In genomic region chr17:72456026-72456569, GRCh38 we compare ENCODE assay signal across 2 cellular contexts.
TF ChIP-seq lines count a peak whose summit lies in the region.

No MANE protein-coding gene starts in this region.

TF ChIP-seq in A549, 52 proteins besides CTCF, POLR2A, EP300 and RAD21 (continued from another document):
- TF ChIP-seq JUN (IDR thresholded peaks at IDR 0.05) (peak; percentile 46 to 64; a peak in 2 of 5 replicates), ESRRA (IDR thresholded peaks at IDR 0.05; ENCODE audit: borderline replicate concordance, low read length) (peak; percentile 41; the same call in 1 of the 2 replicates), FOXS1 (CRISPR knock-in tag; IDR thresholded peaks at IDR 0.05) (0 out of 2 replicates have a peak, but pooled peaks have one; percentile 59)

TF ChIP-seq in HepG2, 621 proteins besides CTCF, POLR2A, EP300 and RAD21 (continued from another document):
- TF ChIP-seq, protein P1, sequence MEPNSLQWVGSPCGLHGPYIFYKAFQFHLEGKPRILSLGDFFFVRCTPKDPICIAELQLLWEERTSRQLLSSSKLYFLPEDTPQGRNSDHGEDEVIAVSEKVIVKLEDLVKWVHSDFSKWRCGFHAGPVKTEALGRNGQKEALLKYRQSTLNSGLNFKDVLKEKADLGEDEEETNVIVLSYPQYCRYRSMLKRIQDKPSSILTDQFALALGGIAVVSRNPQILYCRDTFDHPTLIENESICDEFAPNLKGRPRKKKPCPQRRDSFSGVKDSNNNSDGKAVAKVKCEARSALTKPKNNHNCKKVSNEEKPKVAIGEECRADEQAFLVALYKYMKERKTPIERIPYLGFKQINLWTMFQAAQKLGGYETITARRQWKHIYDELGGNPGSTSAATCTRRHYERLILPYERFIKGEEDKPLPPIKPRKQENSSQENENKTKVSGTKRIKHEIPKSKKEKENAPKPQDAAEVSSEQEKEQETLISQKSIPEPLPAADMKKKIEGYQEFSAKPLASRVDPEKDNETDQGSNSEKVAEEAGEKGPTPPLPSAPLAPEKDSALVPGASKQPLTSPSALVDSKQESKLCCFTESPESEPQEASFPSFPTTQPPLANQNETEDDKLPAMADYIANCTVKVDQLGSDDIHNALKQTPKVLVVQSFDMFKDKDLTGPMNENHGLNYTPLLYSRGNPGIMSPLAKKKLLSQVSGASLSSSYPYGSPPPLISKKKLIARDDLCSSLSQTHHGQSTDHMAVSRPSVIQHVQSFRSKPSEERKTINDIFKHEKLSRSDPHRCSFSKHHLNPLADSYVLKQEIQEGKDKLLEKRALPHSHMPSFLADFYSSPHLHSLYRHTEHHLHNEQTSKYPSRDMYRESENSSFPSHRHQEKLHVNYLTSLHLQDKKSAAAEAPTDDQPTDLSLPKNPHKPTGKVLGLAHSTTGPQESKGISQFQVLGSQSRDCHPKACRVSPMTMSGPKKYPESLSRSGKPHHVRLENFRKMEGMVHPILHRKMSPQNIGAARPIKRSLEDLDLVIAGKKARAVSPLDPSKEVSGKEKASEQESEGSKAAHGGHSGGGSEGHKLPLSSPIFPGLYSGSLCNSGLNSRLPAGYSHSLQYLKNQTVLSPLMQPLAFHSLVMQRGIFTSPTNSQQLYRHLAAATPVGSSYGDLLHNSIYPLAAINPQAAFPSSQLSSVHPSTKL (CRISPR knock-in tag; IDR thresholded peaks at IDR 0.05) = peak; percentile 41; the same call in 1 of the 2 replicates
- no peak for TF ChIP-seq ZNF883 (CRISPR knock-in tag; IDR thresholded peaks at IDR 0.05; ENCODE audit: not compliant biosample characterization)
- peak; percentile 30 for TF ChIP-seq TEAD3 (CRISPR knock-in tag; optimal IDR thresholded peaks at IDR 0.05; ENCODE audit: borderline replicate concordance)
- no peak for TF ChIP-seq ASH2L (IDR thresholded peaks at IDR 0.05; ENCODE audit: insufficient read length, low read depth, low read length)
- 0 out of 2 replicates have a peak, but pooled peaks have one; percentile 21 for TF ChIP-seq ATF1 (CRISPR knock-in tag; IDR thresholded peaks at IDR 0.05)
- no peak for TF ChIP-seq ATM (IDR thresholded peaks at IDR 0.05; ENCODE audit: borderline replicate concordance)
- 0 out of 2 replicates have a peak, but pooled peaks have one; percentile 20 for TF ChIP-seq GFI1 (CRISPR knock-in tag; IDR thresholded peaks at IDR 0.05; ENCODE audit: borderline replicate concordance)
- peak; percentile 66 for TF ChIP-seq SAP130 (CRISPR knock-in tag; IDR thresholded peaks at IDR 0.05; ENCODE audit: low read depth)
- TF ChIP-seq SP4 (CRISPR knock-in tag; IDR thresholded peaks at IDR 0.05) = no peak
- no peak for TF ChIP-seq JUN (CRISPR knock-in tag; IDR thresholded peaks at IDR 0.05)
- TF ChIP-seq, protein P2, sequence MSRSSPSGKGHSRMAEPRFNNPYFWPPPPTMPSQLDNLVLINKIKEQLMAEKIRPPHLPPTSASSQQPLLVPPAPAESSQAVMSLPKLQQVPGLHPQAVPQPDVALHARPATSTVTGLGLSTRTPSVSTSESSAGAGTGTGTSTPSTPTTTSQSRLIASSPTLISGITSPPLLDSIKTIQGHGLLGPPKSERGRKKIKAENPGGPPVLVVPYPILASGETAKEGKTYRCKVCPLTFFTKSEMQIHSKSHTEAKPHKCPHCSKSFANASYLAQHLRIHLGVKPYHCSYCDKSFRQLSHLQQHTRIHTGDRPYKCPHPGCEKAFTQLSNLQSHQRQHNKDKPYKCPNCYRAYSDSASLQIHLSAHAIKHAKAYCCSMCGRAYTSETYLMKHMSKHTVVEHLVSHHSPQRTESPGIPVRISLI (CRISPR knock-in tag; IDR thresholded peaks at IDR 0.05; ENCODE audit: borderline replicate concordance) = 0 out of 2 replicates have a peak, but pooled peaks have one; percentile 12
- 0 out of 2 replicates have a peak, but pooled peaks have one; percentile 36 for TF ChIP-seq HOMEZ (CRISPR knock-in tag; IDR thresholded peaks at IDR 0.05; ENCODE audit: low read depth)
- 0 out of 2 replicates have a peak, but pooled peaks have one; percentile 20 for TF ChIP-seq MED1 (CRISPR knock-in tag; IDR thresholded peaks at IDR 0.05)
- TF ChIP-seq SIN3B (IDR thresholded peaks at IDR 0.05; ENCODE audit: low read length) = no peak
- 0 out of 2 replicates have a peak, but pooled peaks have one; percentile 27 for TF ChIP-seq HNRNPL (IDR thresholded peaks at IDR 0.05; ENCODE audit: low read depth, low read length)
- no peak for TF ChIP-seq TAF15 (IDR thresholded peaks at IDR 0.05; ENCODE audit: low read depth, low read length, poor library complexity, severe bottlenecking)
- peak; percentile 10; the same call in 1 of the 2 replicates for TF ChIP-seq STAG1 (CRISPR knock-in tag; IDR thresholded peaks at IDR 0.05)
- TF ChIP-seq IKZF5 (CRISPR knock-in tag; IDR thresholded peaks at IDR 0.05) = peak; percentile 23; the same call in 1 of the 2 replicates
- TF ChIP-seq FOSL2 (CRISPR knock-in tag; IDR thresholded peaks at IDR 0.05) = peak; percentile 89
- no peak for TF ChIP-seq TOPORS (CRISPR knock-in tag; IDR thresholded peaks at IDR 0.05)
- TF ChIP-seq, protein P3, sequence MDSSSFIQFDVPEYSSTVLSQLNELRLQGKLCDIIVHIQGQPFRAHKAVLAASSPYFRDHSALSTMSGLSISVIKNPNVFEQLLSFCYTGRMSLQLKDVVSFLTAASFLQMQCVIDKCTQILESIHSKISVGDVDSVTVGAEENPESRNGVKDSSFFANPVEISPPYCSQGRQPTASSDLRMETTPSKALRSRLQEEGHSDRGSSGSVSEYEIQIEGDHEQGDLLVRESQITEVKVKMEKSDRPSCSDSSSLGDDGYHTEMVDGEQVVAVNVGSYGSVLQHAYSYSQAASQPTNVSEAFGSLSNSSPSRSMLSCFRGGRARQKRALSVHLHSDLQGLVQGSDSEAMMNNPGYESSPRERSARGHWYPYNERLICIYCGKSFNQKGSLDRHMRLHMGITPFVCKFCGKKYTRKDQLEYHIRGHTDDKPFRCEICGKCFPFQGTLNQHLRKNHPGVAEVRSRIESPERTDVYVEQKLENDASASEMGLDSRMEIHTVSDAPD (CRISPR knock-in tag; IDR thresholded peaks at IDR 0.05) = peak; percentile 59; the same call in 1 of the 2 replicates
- no peak for TF ChIP-seq SOX13 (IDR thresholded peaks at IDR 0.05)
- peak in 1 of 2 experiments; percentile 7; a peak in 1 of 4 replicates for TF ChIP-seq SOX13 (CRISPR knock-in tag; conservative IDR thresholded peaks at IDR 0.05 in 1 of 2, IDR thresholded peaks at IDR 0.05 in 1 of 2)
- no peak for TF ChIP-seq RFX5 (IDR thresholded peaks at IDR 0.05; ENCODE audit: low read depth, low read length)
- no peak for TF ChIP-seq ZNF609 (CRISPR knock-in tag; IDR thresholded peaks at IDR 0.05; ENCODE audit: borderline replicate concordance)
- no peak for TF ChIP-seq KDM5B (CRISPR knock-in tag; IDR thresholded peaks at IDR 0.05; ENCODE audit: borderline replicate concordance)
- no peak for TF ChIP-seq ELF3 (CRISPR knock-in tag; IDR thresholded peaks at IDR 0.05)
- TF ChIP-seq, protein P4, sequence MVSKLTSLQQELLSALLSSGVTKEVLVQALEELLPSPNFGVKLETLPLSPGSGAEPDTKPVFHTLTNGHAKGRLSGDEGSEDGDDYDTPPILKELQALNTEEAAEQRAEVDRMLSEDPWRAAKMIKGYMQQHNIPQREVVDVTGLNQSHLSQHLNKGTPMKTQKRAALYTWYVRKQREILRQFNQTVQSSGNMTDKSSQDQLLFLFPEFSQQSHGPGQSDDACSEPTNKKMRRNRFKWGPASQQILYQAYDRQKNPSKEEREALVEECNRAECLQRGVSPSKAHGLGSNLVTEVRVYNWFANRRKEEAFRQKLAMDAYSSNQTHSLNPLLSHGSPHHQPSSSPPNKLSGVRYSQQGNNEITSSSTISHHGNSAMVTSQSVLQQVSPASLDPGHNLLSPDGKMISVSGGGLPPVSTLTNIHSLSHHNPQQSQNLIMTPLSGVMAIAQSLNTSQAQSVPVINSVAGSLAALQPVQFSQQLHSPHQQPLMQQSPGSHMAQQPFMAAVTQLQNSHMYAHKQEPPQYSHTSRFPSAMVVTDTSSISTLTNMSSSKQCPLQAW (CRISPR knock-in tag; IDR thresholded peaks at IDR 0.05) = no peak
- peak; percentile 22; the same call in 1 of the 2 replicates for TF ChIP-seq GATAD2A (CRISPR knock-in tag; IDR thresholded peaks at IDR 0.05)
- TF ChIP-seq RXRB (CRISPR knock-in tag; IDR thresholded peaks at IDR 0.05; ENCODE audit: borderline replicate concordance) = peak; percentile 51; the same call in 1 of the 2 replicates
- TF ChIP-seq HDAC2 (CRISPR knock-in tag; IDR thresholded peaks at IDR 0.05) = 0 out of 2 replicates have a peak, but pooled peaks have one; percentile 15
- TF ChIP-seq ZBTB1 (CRISPR knock-in tag; IDR thresholded peaks at IDR 0.05; ENCODE audit: borderline replicate concordance) = no peak
- no peak for TF ChIP-seq ZNF432 (CRISPR knock-in tag; IDR thresholded peaks at IDR 0.05; ENCODE audit: borderline replicate concordance)
- TF ChIP-seq ZNF572 (CRISPR knock-in tag; IDR thresholded peaks at IDR 0.05) = no peak
- TF ChIP-seq SUZ12 (IDR thresholded peaks at IDR 0.05; ENCODE audit: low read depth, low read length) = no peak
- TF ChIP-seq RARA (CRISPR knock-in tag; IDR thresholded peaks at IDR 0.05) = peak; percentile 34; the same call in 1 of the 2 replicates
- no peak for TF ChIP-seq MAX (IDR thresholded peaks at IDR 0.05)
- no peak for TF ChIP-seq BORCS8-MEF2B (CRISPR knock-in tag; IDR thresholded peaks at IDR 0.05)
- 0 out of 2 replicates have a peak, but pooled peaks have one; percentile 11 for TF ChIP-seq NCOA2 (CRISPR knock-in tag; IDR thresholded peaks at IDR 0.05)
